Comparison of ENCODE assay signal across 1 cellular context in genomic region chr7:149261829-149262617, GRCh38.
TF ChIP-seq lines count a peak whose summit lies in the region.

Gene ZNF783, plus strand, starts transcription at chr7:149262196. Its CDS starts 138 bp downstream, at chr7:149262334.

TF ChIP-seq in K562, 482 proteins besides CTCF, POLR2A, EP300 and RAD21 (continued from another document and continues in another):
- TF ChIP-seq, protein P1, sequence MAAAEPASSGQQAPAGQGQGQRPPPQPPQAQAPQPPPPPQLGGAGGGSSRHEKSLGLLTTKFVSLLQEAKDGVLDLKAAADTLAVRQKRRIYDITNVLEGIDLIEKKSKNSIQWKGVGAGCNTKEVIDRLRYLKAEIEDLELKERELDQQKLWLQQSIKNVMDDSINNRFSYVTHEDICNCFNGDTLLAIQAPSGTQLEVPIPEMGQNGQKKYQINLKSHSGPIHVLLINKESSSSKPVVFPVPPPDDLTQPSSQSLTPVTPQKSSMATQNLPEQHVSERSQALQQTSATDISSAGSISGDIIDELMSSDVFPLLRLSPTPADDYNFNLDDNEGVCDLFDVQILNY (CRISPR knock-in tag; IDR thresholded peaks at IDR 0.05): 0 out of 2 replicates have a peak, but pooled peaks have one; percentile 40
- TF ChIP-seq FOXP4 (CRISPR knock-in tag; IDR thresholded peaks at IDR 0.05; ENCODE audit: borderline replicate concordance): no peak; the same call in 1 of the 2 replicates
- no peak for TF ChIP-seq RCOR1 (IDR thresholded peaks at IDR 0.05; ENCODE audit: borderline replicate concordance in 1 of 2, low read depth in 2 of 2, low read length in 2 of 2)
- no peak for TF ChIP-seq CBX2 (IDR thresholded peaks at IDR 0.05; ENCODE audit: insufficient read depth, low read length, poor library complexity, severe bottlenecking)
- TF ChIP-seq, protein P2, sequence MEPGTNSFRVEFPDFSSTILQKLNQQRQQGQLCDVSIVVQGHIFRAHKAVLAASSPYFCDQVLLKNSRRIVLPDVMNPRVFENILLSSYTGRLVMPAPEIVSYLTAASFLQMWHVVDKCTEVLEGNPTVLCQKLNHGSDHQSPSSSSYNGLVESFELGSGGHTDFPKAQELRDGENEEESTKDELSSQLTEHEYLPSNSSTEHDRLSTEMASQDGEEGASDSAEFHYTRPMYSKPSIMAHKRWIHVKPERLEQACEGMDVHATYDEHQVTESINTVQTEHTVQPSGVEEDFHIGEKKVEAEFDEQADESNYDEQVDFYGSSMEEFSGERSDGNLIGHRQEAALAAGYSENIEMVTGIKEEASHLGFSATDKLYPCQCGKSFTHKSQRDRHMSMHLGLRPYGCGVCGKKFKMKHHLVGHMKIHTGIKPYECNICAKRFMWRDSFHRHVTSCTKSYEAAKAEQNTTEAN (CRISPR knock-in tag; IDR thresholded peaks at IDR 0.05): no peak
- TF ChIP-seq ZFX (CRISPR knock-in tag; IDR thresholded peaks at IDR 0.05): peak; percentile 95
- TF ChIP-seq ZNF174 (CRISPR knock-in tag; IDR thresholded peaks at IDR 0.05): no peak
- TF ChIP-seq PTRF (tag; IDR thresholded peaks at IDR 0.05): no peak
- no peak for TF ChIP-seq SMARCE1 (IDR thresholded peaks at IDR 0.05)
- no peak for TF ChIP-seq ZBTB2 (IDR thresholded peaks at IDR 0.05)
- no peak for TF ChIP-seq SP1 (CRISPR knock-in tag; IDR thresholded peaks at IDR 0.05)
- TF ChIP-seq, protein P3, sequence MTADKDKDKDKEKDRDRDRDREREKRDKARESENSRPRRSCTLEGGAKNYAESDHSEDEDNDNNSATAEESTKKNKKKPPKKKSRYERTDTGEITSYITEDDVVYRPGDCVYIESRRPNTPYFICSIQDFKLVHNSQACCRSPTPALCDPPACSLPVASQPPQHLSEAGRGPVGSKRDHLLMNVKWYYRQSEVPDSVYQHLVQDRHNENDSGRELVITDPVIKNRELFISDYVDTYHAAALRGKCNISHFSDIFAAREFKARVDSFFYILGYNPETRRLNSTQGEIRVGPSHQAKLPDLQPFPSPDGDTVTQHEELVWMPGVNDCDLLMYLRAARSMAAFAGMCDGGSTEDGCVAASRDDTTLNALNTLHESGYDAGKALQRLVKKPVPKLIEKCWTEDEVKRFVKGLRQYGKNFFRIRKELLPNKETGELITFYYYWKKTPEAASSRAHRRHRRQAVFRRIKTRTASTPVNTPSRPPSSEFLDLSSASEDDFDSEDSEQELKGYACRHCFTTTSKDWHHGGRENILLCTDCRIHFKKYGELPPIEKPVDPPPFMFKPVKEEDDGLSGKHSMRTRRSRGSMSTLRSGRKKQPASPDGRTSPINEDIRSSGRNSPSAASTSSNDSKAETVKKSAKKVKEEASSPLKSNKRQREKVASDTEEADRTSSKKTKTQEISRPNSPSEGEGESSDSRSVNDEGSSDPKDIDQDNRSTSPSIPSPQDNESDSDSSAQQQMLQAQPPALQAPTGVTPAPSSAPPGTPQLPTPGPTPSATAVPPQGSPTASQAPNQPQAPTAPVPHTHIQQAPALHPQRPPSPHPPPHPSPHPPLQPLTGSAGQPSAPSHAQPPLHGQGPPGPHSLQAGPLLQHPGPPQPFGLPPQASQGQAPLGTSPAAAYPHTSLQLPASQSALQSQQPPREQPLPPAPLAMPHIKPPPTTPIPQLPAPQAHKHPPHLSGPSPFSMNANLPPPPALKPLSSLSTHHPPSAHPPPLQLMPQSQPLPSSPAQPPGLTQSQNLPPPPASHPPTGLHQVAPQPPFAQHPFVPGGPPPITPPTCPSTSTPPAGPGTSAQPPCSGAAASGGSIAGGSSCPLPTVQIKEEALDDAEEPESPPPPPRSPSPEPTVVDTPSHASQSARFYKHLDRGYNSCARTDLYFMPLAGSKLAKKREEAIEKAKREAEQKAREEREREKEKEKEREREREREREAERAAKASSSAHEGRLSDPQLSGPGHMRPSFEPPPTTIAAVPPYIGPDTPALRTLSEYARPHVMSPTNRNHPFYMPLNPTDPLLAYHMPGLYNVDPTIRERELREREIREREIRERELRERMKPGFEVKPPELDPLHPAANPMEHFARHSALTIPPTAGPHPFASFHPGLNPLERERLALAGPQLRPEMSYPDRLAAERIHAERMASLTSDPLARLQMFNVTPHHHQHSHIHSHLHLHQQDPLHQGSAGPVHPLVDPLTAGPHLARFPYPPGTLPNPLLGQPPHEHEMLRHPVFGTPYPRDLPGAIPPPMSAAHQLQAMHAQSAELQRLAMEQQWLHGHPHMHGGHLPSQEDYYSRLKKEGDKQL (CRISPR knock-in tag; IDR thresholded peaks at IDR 0.05; ENCODE audit: borderline replicate concordance): 0 out of 2 replicates have a peak, but pooled peaks have one; percentile 51
- no peak for TF ChIP-seq PRPF4 (IDR thresholded peaks at IDR 0.05; ENCODE audit: insufficient read depth, low read depth, low read length, poor library complexity, severe bottlenecking)
- no peak for TF ChIP-seq ZC3H11A (IDR thresholded peaks at IDR 0.05; ENCODE audit: low read depth, low read length)
- TF ChIP-seq, protein P4, sequence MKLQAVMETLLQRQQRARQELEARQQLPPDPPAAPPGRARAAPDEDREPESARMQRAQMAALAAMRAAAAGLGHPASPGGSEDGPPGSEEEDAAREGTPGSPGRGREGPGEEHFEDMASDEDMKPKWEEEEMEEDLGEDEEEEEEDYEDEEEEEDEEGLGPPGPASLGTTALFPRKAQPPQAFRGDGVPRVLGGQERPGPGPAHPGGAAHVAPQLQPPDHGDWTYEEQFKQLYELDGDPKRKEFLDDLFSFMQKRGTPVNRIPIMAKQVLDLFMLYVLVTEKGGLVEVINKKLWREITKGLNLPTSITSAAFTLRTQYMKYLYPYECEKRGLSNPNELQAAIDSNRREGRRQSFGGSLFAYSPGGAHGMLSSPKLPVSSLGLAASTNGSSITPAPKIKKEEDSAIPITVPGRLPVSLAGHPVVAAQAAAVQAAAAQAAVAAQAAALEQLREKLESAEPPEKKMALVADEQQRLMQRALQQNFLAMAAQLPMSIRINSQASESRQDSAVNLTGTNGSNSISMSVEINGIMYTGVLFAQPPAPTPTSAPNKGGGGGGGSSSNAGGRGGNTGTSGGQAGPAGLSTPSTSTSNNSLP (IDR thresholded peaks at IDR 0.05; ENCODE audit: borderline replicate concordance, low read depth, low read length): no peak
- TF ChIP-seq CBX3 (IDR thresholded peaks at IDR 0.05; ENCODE audit: borderline replicate concordance in 1 of 2, low read length in 2 of 2): no peak; a peak in 1 of 3 replicates
- TF ChIP-seq ZNF449 (CRISPR knock-in tag; IDR thresholded peaks at IDR 0.05): 0 out of 2 replicates have a peak, but pooled peaks have one; percentile 21
- TF ChIP-seq POLR2G (IDR thresholded peaks at IDR 0.05; ENCODE audit: low read depth, low read length): peak; percentile 87
- no peak for TF ChIP-seq NR2C1 (IDR thresholded peaks at IDR 0.05)
- TF ChIP-seq NR2C1 (tag; IDR thresholded peaks at IDR 0.05): no peak
- TF ChIP-seq MCM5 (IDR thresholded peaks at IDR 0.05; ENCODE audit: low read depth): no peak
- TF ChIP-seq MBD2 (IDR thresholded peaks at IDR 0.05; ENCODE audit: borderline replicate concordance, low read depth): no peak
- TF ChIP-seq XRCC3 (IDR thresholded peaks at IDR 0.05): no peak
- no peak for TF ChIP-seq TAL1 (IDR thresholded peaks at IDR 0.05)
- 0 out of 2 replicates have a peak, but pooled peaks have one; percentile 13 for TF ChIP-seq SMC3 (conservative IDR thresholded peaks at IDR 0.05; ENCODE audit: insufficient read depth, low read depth, low read length)
- TF ChIP-seq SAFB2 (IDR thresholded peaks at IDR 0.05; ENCODE audit: borderline replicate concordance, low read depth, low read length, severe bottlenecking): no peak
- TF ChIP-seq ZSCAN32 (CRISPR knock-in tag; IDR thresholded peaks at IDR 0.05): no peak
- no peak for TF ChIP-seq KLF10 (CRISPR knock-in tag; IDR thresholded peaks at IDR 0.05)
- no peak for TF ChIP-seq ZBED1 (IDR thresholded peaks at IDR 0.05)
- TF ChIP-seq EP400 (IDR thresholded peaks at IDR 0.05): peak; percentile 31; the same call in 1 of the 2 replicates
- TF ChIP-seq PTTG1 (tag; IDR thresholded peaks at IDR 0.05; ENCODE audit: low read depth): no peak
- no peak for TF ChIP-seq RFX5 (IDR thresholded peaks at IDR 0.05; ENCODE audit: low read depth, low read length)
- TF ChIP-seq ZFP1 (CRISPR knock-in tag; IDR thresholded peaks at IDR 0.05): no peak
- peak; percentile 63; the same call in 1 of the 2 replicates for TF ChIP-seq NR4A1 (CRISPR knock-in tag; IDR thresholded peaks at IDR 0.05)
- TF ChIP-seq NR4A1 (tag; IDR thresholded peaks at IDR 0.05): peak; percentile 60
- no peak for TF ChIP-seq SMARCC2 (IDR thresholded peaks at IDR 0.05; ENCODE audit: low read depth)
- TF ChIP-seq ZNF212 (CRISPR knock-in tag; IDR thresholded peaks at IDR 0.05): no peak
- peak; percentile 89 for TF ChIP-seq SAFB (IDR thresholded peaks at IDR 0.05; ENCODE audit: borderline replicate concordance, low read depth, low read length)
- TF ChIP-seq ERF (CRISPR knock-in tag; IDR thresholded peaks at IDR 0.05): 0 out of 2 replicates have a peak, but pooled peaks have one; percentile 61
- TF ChIP-seq HMG20A (CRISPR knock-in tag; conservative IDR thresholded peaks at IDR 0.05): no peak
- TF ChIP-seq CHD4 (IDR thresholded peaks at IDR 0.05; ENCODE audit: insufficient read depth, insufficient replicate concordance, low read depth, low read length, poor library complexity, severe bottlenecking): no peak
- TF ChIP-seq, protein P5, sequence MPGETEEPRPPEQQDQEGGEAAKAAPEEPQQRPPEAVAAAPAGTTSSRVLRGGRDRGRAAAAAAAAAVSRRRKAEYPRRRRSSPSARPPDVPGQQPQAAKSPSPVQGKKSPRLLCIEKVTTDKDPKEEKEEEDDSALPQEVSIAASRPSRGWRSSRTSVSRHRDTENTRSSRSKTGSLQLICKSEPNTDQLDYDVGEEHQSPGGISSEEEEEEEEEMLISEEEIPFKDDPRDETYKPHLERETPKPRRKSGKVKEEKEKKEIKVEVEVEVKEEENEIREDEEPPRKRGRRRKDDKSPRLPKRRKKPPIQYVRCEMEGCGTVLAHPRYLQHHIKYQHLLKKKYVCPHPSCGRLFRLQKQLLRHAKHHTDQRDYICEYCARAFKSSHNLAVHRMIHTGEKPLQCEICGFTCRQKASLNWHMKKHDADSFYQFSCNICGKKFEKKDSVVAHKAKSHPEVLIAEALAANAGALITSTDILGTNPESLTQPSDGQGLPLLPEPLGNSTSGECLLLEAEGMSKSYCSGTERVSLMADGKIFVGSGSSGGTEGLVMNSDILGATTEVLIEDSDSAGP (CRISPR knock-in tag; IDR thresholded peaks at IDR 0.05): peak; percentile 88
- no peak for TF ChIP-seq ZNF354B (CRISPR knock-in tag; IDR thresholded peaks at IDR 0.05)
- TF ChIP-seq ZNF76 (CRISPR knock-in tag; IDR thresholded peaks at IDR 0.05; ENCODE audit: borderline replicate concordance): no peak
- no peak for TF ChIP-seq POLR2H (tag; IDR thresholded peaks at IDR 0.05; ENCODE audit: low read depth)
